2 cellular contexts compared by ENCODE assay signal in genomic region chr11:67621928-67622327, GRCh38.
TF ChIP-seq lines count a peak whose summit lies in the region.

No MANE protein-coding gene starts in this region.

TF ChIP-seq in GM23338, 12 proteins besides CTCF, POLR2A, EP300 and RAD21:
- peak; percentile 33; the same call in 1 of the 2 replicates for TF ChIP-seq POLR2AphosphoS5 (IDR thresholded peaks at IDR 0.05; ENCODE audit: low read depth)

TF ChIP-seq in H1, 55 proteins besides CTCF, POLR2A, EP300 and RAD21:
- TF ChIP-seq POLR2AphosphoS5 (IDR thresholded peaks at IDR 0.05; ENCODE audit: low read depth, low read length), result 0 out of 2 replicates have a peak, but pooled peaks have one; percentile 40
